Comparison of ENCODE assay signal across 22 cellular contexts in genomic region chr2:180370476-180371205, GRCh38.
DNase-seq lines count a peak whose midpoint lies in the region; ATAC-seq and TF ChIP-seq lines count a peak whose summit lies in the region.
"Had no signal": no experiment of that assay in that cellular context is flagged by ENCODE, and none has a peak within 500 bp of the region (broad histone marks: within the 10 kb centered on the region; RNA-seq: fewer than 3 reads in every experiment).

No MANE protein-coding gene starts in this region.

- no peaks in the 10 kb centered on the region for H3K36me3 Mint-ChIP-seq in brain
- H3K36me3 Mint-ChIP-seq in activated naive CD4-positive, alpha-beta T cell treated with anti-CD3 and anti-CD28 coated beads, Interleukin-2, amount 10 ng/mL, durations not matched to agents 7 days and 5 days, result no peaks in the 10 kb centered on the region
- no peaks in the 10 kb centered on the region for H3K36me3 Mint-ChIP-seq in activated T-helper 2 cell treated with anti-CD3 and anti-CD28 coated beads, Interferon-gamma antibody, Interleukin-2, Interleukin-4, amounts not matched to agents 10 μg/mL and 5 μg/mL and 100 μg/mL, durations not matched to agents 14 hours and 24 hours and 36 hours (ENCODE audit: low read depth)

- H3K27ac Mint-ChIP-seq in brain, result peak overlapping the region in 4 of 5 experiments; percentile 14 to 32 (median 22)
- H3K27ac Mint-ChIP-seq in activated naive CD4-positive, alpha-beta T cell treated with anti-CD3 and anti-CD28 coated beads, Interleukin-2, amount 10 ng/mL, durations not matched to agents 7 days and 5 days, result no peak overlapping the region
- no peak overlapping the region for H3K27ac Mint-ChIP-seq in activated T-helper 2 cell treated with anti-CD3 and anti-CD28 coated beads, Interferon-gamma antibody, Interleukin-2, Interleukin-4, amounts not matched to agents 10 μg/mL and 5 μg/mL and 100 μg/mL, durations not matched to agents 14 hours and 24 hours and 36 hours
- H3K27ac Mint-ChIP-seq: IgD-negative memory B cell had no signal

- H3K27ac ChIP-seq in 22Rv1, result peak overlapping the region; percentile 84
- H3K27ac ChIP-seq: GM23248, HL-60, Peyer's patch had no signal

- no peak overlapping the region for H3K4me3 Mint-ChIP-seq in brain
- H3K4me3 Mint-ChIP-seq in activated naive CD4-positive, alpha-beta T cell treated with anti-CD3 and anti-CD28 coated beads, Interleukin-2, amount 10 ng/mL, durations not matched to agents 7 days and 5 days, result no peak overlapping the region
- no peak overlapping the region for H3K4me3 Mint-ChIP-seq in activated T-helper 2 cell treated with anti-CD3 and anti-CD28 coated beads, Interferon-gamma antibody, Interleukin-2, Interleukin-4, amounts not matched to agents 10 μg/mL and 5 μg/mL and 100 μg/mL, durations not matched to agents 14 hours and 24 hours and 36 hours (ENCODE audit: low read depth)
- H3K4me3 Mint-ChIP-seq: IgD-negative memory B cell had no signal

- H3K27me3 Mint-ChIP-seq in brain, result no peaks in the 10 kb centered on the region
- no peaks in the 10 kb centered on the region for H3K27me3 Mint-ChIP-seq in activated naive CD4-positive, alpha-beta T cell treated with anti-CD3 and anti-CD28 coated beads, Interleukin-2, amount 10 ng/mL, durations not matched to agents 7 days and 5 days
- no peaks in the 10 kb centered on the region for H3K27me3 Mint-ChIP-seq in activated T-helper 2 cell treated with anti-CD3 and anti-CD28 coated beads, Interferon-gamma antibody, Interleukin-2, Interleukin-4, amounts not matched to agents 10 μg/mL and 5 μg/mL and 100 μg/mL, durations not matched to agents 14 hours and 24 hours and 36 hours (ENCODE audit: low read depth)
- H3K27me3 Mint-ChIP-seq: IgD-negative memory B cell had no signal

- CTCF ChIA-PET in activated naive CD4-positive, alpha-beta T cell treated with anti-CD3 and anti-CD28 coated beads, Interleukin-2, amount 10 ng/mL, durations not matched to agents 7 days and 5 days (lab: Charles Lee), result no interaction called here

- peak; percentile 81 for DNase-seq in LNCaP clone FGC (ENCODE audit: low read depth)
- DNase-seq in myocyte (ENCODE audit: low read depth), result peak; percentile 55
- DNase-seq in NCI-H446 treated with DMSO at 0.1 percent for 48 hours (lab: John Stamatoyannopoulos, UW), result no peak
- DNase-seq in activated naive CD4-positive, alpha-beta T cell treated with anti-CD3 and anti-CD28 coated beads, Interleukin-2, amount 10 ng/mL, durations not matched to agents 7 days and 5 days, result no peak
- no peak for DNase-seq in activated T-helper 2 cell treated with anti-CD3 and anti-CD28 coated beads, Interferon-gamma antibody, Interleukin-2, Interleukin-4, amounts not matched to agents 10 μg/mL and 5 μg/mL and 100 μg/mL, durations not matched to agents 14 hours and 24 hours and 36 hours (ENCODE audit: low spot score)
- DNase-seq: Calu3, DND-41, GM23248, HCEC 1CT, MG63, NCI-H2029 treated with DMSO at 0.1 percent for 48 hours, NCI-H2227 treated with DMSO at 0.1 percent for 48 hours, NCI-H510A, NCI-H69, Peyer's patch, SHP77 treated with DMSO at 0.1 percent for 48 hours had no signal

- no peak for ATAC-seq in HG03095 (IDR thresholded peaks at IDR 0.05; ENCODE audit: unreplicated experiment)
- ATAC-seq: SK-N-SH treated with all-trans-retinoic acid at 6 μM for 48 hours had no signal

- intact Hi-C loops in activated T-helper 2 cell treated with anti-CD3 and anti-CD28 coated beads, Interferon-gamma antibody, Interleukin-2, Interleukin-4, amounts not matched to agents 10 μg/mL and 5 μg/mL and 100 μg/mL, durations not matched to agents 14 hours and 24 hours and 36 hours (cut with micrococcal nuclease), result no loop called here

- H3K4me3 ChIP-seq in LNCaP clone FGC (ENCODE audit: low read depth, low read length), result no peak overlapping the region
- H3K4me3 ChIP-seq: GM23248, MG63, Peyer's patch had no signal

- TF ChIP-seq CTCF in 22Rv1 (IDR thresholded peaks at IDR 0.05), result no peak
- TF ChIP-seq CTCF in LNCaP clone FGC (IDR thresholded peaks at IDR 0.05; ENCODE audit: control insufficient read depth, extremely low read depth, insufficient read depth), result no peak
- no peak for TF ChIP-seq CTCF in brain (conservative IDR thresholded peaks at IDR 0.05)

- no peaks in the 10 kb centered on the region for H3K9me3 Mint-ChIP-seq in brain
- no peaks in the 10 kb centered on the region for H3K9me3 Mint-ChIP-seq in activated naive CD4-positive, alpha-beta T cell treated with anti-CD3 and anti-CD28 coated beads, Interleukin-2, amount 10 ng/mL, durations not matched to agents 7 days and 5 days
- H3K9me3 Mint-ChIP-seq in activated T-helper 2 cell treated with anti-CD3 and anti-CD28 coated beads, Interferon-gamma antibody, Interleukin-2, Interleukin-4, amounts not matched to agents 10 μg/mL and 5 μg/mL and 100 μg/mL, durations not matched to agents 14 hours and 24 hours and 36 hours, result no peaks in the 10 kb centered on the region

- H3K4me1 Mint-ChIP-seq in brain, result peaks cover 42% of the 10 kb centered on the region
- no peaks in the 10 kb centered on the region for H3K4me1 Mint-ChIP-seq in activated naive CD4-positive, alpha-beta T cell treated with anti-CD3 and anti-CD28 coated beads, Interleukin-2, amount 10 ng/mL, durations not matched to agents 7 days and 5 days
- H3K4me1 Mint-ChIP-seq in activated T-helper 2 cell treated with anti-CD3 and anti-CD28 coated beads, Interferon-gamma antibody, Interleukin-2, Interleukin-4, amounts not matched to agents 10 μg/mL and 5 μg/mL and 100 μg/mL, durations not matched to agents 14 hours and 24 hours and 36 hours (ENCODE audit: low read depth), result no peaks in the 10 kb centered on the region

Comparison
In these comparisons a context has a peak if more than half of its experiments do, and no peak if none do; other contexts are left out.
1. DNase-seq: peak in LNCaP clone FGC (single experiment) and myocyte (single experiment); none in NCI-H446 treated with DMSO at 0.1 percent for 48 hours (single experiment), activated naive CD4-positive, alpha-beta T cell treated with anti-CD3 and anti-CD28 coated beads, Interleukin-2, amount 10 ng/mL, durations not matched to agents 7 days and 5 days (single experiment) and activated T-helper 2 cell treated with anti-CD3 and anti-CD28 coated beads, Interferon-gamma antibody, Interleukin-2, Interleukin-4, amounts not matched to agents 10 μg/mL and 5 μg/mL and 100 μg/mL, durations not matched to agents 14 hours and 24 hours and 36 hours (single experiment).
2. H3K27ac Mint-ChIP-seq: peak in brain (4 of 5); none in activated naive CD4-positive, alpha-beta T cell treated with anti-CD3 and anti-CD28 coated beads, Interleukin-2, amount 10 ng/mL, durations not matched to agents 7 days and 5 days (single experiment) and activated T-helper 2 cell treated with anti-CD3 and anti-CD28 coated beads, Interferon-gamma antibody, Interleukin-2, Interleukin-4, amounts not matched to agents 10 μg/mL and 5 μg/mL and 100 μg/mL, durations not matched to agents 14 hours and 24 hours and 36 hours (single experiment).